24 cellular contexts compared by ENCODE assay signal in genomic region chr2:71483246-71483645, GRCh38.
"Had no signal": no experiment of that assay in that cellular context is flagged by ENCODE, and none has a peak within 500 bp of the region (broad histone marks: within the 10 kb centered on the region; RNA-seq: fewer than 3 reads in every experiment).

No MANE protein-coding gene starts in this region.

- ATAC-seq: esophagus mucosa; gastrocnemius medialis; left ventricle myocardium superior; lower lobe of right lung; sciatic nerve; stimulated activated memory B cell treated with anti-CD40 and anti-IgM and Interleukin-4, amounts not matched to agents 10 μg/mL and 1 μg/mL and 100 μg/mL, for 72 hours; stimulated activated naive CD8-positive, alpha-beta T cell treated with anti-CD3 and anti-CD28 coated beads, Interleukin-15, Interleukin-2, amounts not matched to agents 100 U/mL and 50 U/mL, for 24 hours had no signal

- H3K36me3 Mint-ChIP-seq: mesothelial cell of epicardium; naive B cell; neural progenitor cell; stimulated activated memory B cell treated with anti-CD40 and anti-IgM and Interleukin-4, amounts not matched to agents 10 μg/mL and 1 μg/mL and 100 μg/mL, for 72 hours had no signal

- H3K4me2 ChIP-seq: neural progenitor cell had no signal

- H3K4me3 Mint-ChIP-seq: mesothelial cell of epicardium; naive B cell; nephron; neural progenitor cell; stimulated activated memory B cell treated with anti-CD40 and anti-IgM and Interleukin-4, amounts not matched to agents 10 μg/mL and 1 μg/mL and 100 μg/mL, for 72 hours had no signal

- H3K27ac ChIP-seq: epithelial cell of prostate, gastrocnemius medialis, lower lobe of right lung, neural progenitor cell, ovary, thoracic aorta, tibial nerve, vagina had no signal

- H3K4me3 ChIP-seq: gastrocnemius medialis, lower lobe of right lung, mucosa of descending colon, neural progenitor cell, ovary, thoracic aorta, tibial nerve, vagina had no signal

- H3K9ac ChIP-seq: neural progenitor cell had no signal

- H3K36me3 ChIP-seq: lower lobe of right lung, neural progenitor cell, ovary, thoracic aorta, tibial nerve, vagina had no signal

- H3K9me3 Mint-ChIP-seq: mesothelial cell of epicardium; neural progenitor cell; stimulated activated memory B cell treated with anti-CD40 and anti-IgM and Interleukin-4, amounts not matched to agents 10 μg/mL and 1 μg/mL and 100 μg/mL, for 72 hours had no signal

- H3K4me1 ChIP-seq: lower lobe of right lung, tibial nerve, vagina had no signal

- H3K27me3 ChIP-seq: gastrocnemius medialis, neural progenitor cell, ovary, tibial nerve, vagina had no signal

- H3K27ac Mint-ChIP-seq: mesothelial cell of epicardium; nephron; neural progenitor cell; stimulated activated memory B cell treated with anti-CD40 and anti-IgM and Interleukin-4, amounts not matched to agents 10 μg/mL and 1 μg/mL and 100 μg/mL, for 72 hours had no signal

- DNase-seq: cerebellar nuclear complex; cortex of kidney; foreskin fibroblast; head of caudate nucleus; left ventricle myocardium superior; lower lobe of right lung; mucosa of descending colon; naive B cell; occipital lobe; ovary; stimulated activated CD4-positive, alpha-beta T cell treated with anti-CD3 and anti-CD28 coated beads, Interleukin-4, amount 100 ng/mL, for 4 hours; stimulated activated naive CD8-positive, alpha-beta T cell treated with anti-CD3 and anti-CD28 coated beads, Interleukin-15, Interleukin-2, amounts not matched to agents 100 U/mL and 50 U/mL, for 24 hours had no signal

- H3K4me1 Mint-ChIP-seq: mesothelial cell of epicardium; nephron; stimulated activated memory B cell treated with anti-CD40 and anti-IgM and Interleukin-4, amounts not matched to agents 10 μg/mL and 1 μg/mL and 100 μg/mL, for 72 hours had no signal

- H3K9me3 ChIP-seq: gastrocnemius medialis, lower lobe of right lung, mucosa of descending colon, ovary, thoracic aorta, vagina had no signal

- FAIRE-seq: keratinocyte had no signal
